In genomic region chr15:66883322-66883911, GRCh38 we compare ENCODE assay signal across 8 cellular contexts.
DNase-seq lines count a peak whose midpoint lies in the region; ATAC-seq, FAIRE-seq and TF ChIP-seq lines count a peak whose summit lies in the region.

No MANE protein-coding gene starts in this region.

- peak; percentile 34 to 61 for TF ChIP-seq RAD21 in A549 (conservative IDR thresholded peaks at IDR 0.05 in 1 of 2, IDR thresholded peaks at IDR 0.05 in 1 of 2)

- no peaks in the 10 kb centered on the region for H3K4me1 Mint-ChIP-seq in stimulated activated effector memory CD8-positive, alpha-beta T cell treated with anti-CD3 and anti-CD28 coated beads, Interleukin-12 subunit alpha, Interleukin-12 subunit beta, amount 100 ng/mL, for 72 hours
- H3K4me1 Mint-ChIP-seq in activated T-helper 17 cell treated with anti-CD3 and anti-CD28 coated beads, Interleukin-2, amount 50 U/mL, for 72 hours = peaks cover 4% of the 10 kb centered on the region

- H3K4me1 ChIP-seq in A549 = peaks cover 55% of the 10 kb centered on the region
- H3K4me1 ChIP-seq in testis = peaks cover 16% of the 10 kb centered on the region

- under 1% methylated on average over 10 of the region's 10 CpGs for WGBS in A549 (ENCODE audit: missing lambda C conversion rate)
- WGBS in testis, 2 donors = 27 to 46% methylated on average over 8 to 10 of the region's 10 CpGs

- peak; percentile 100 for FAIRE-seq in A549 (lab: Jason Lieb, UNC)

- DNase-seq in A549 (ENCODE audit: low read depth in 1 of 2, low spot score in 1 of 2) (peak; percentile 96 to 99), LNCaP clone FGC (ENCODE audit: low read depth) (peak; percentile 47), choroid plexus epithelial cell (ENCODE audit: low read depth) (peak; percentile 99), left colon (peak; percentile 43 to 65), testis (peak; percentile 83), cerebellar nuclear complex (lab: John Stamatoyannopoulos, UW) (no peak)
- no peak for DNase-seq in stimulated activated effector memory CD8-positive, alpha-beta T cell treated with anti-CD3 and anti-CD28 coated beads, Interleukin-12 subunit alpha, Interleukin-12 subunit beta, amount 100 ng/mL, for 72 hours (ENCODE audit: low spot score in 2 of 2)

- H3K27me3 Mint-ChIP-seq in activated T-helper 17 cell treated with anti-CD3 and anti-CD28 coated beads, Interleukin-2, amount 50 U/mL, for 72 hours = peaks cover 12% of the 10 kb centered on the region

- peak; percentile 83 to 95; a peak in 4 of 5 replicates for TF ChIP-seq EP300 in A549 (IDR thresholded peaks at IDR 0.05)

- H3K27me3 ChIP-seq in testis = no peaks in the 10 kb centered on the region

- no peak overlapping the region for H3K4me3 Mint-ChIP-seq in stimulated activated effector memory CD8-positive, alpha-beta T cell treated with anti-CD3 and anti-CD28 coated beads, Interleukin-12 subunit alpha, Interleukin-12 subunit beta, amount 100 ng/mL, for 72 hours
- H3K4me3 Mint-ChIP-seq in activated T-helper 17 cell treated with anti-CD3 and anti-CD28 coated beads, Interleukin-2, amount 50 U/mL, for 72 hours = no peak overlapping the region

- CTCF ChIA-PET in A549 (lab: Yijun Ruan, JAX) = interaction anchor here (0.7 to 6.0 kb wide), 10 partner anchors 13 to 242 kb away, joined by 3 to 67 read pairs (median 11); no protein-coding TSS in a partner anchor

- POLR2A ChIA-PET in A549 (lab: Yijun Ruan, JAX) = interaction anchor here (0.9 to 1.3 kb wide), 8 partner anchors 10 to 182 kb away, joined by 3 to 11 read pairs (median 3); partner anchors contain the start of gene SMAD6

- intact Hi-C loops in left colon (cut with DNase I, micrococcal nuclease) = no loop called here
- intact Hi-C loops in testis (cut with DNase I; ENCODE audit: low total_unique reads) = no loop called here

- H3K36me3 Mint-ChIP-seq in stimulated activated effector memory CD8-positive, alpha-beta T cell treated with anti-CD3 and anti-CD28 coated beads, Interleukin-12 subunit alpha, Interleukin-12 subunit beta, amount 100 ng/mL, for 72 hours = no peaks in the 10 kb centered on the region
- H3K36me3 Mint-ChIP-seq in activated T-helper 17 cell treated with anti-CD3 and anti-CD28 coated beads, Interleukin-2, amount 50 U/mL, for 72 hours (ENCODE audit: low read depth) = no peaks in the 10 kb centered on the region

- H3K4me2 ChIP-seq in A549 = peak overlapping the region; percentile 67

- no peak overlapping the region for H3K4me3 ChIP-seq in A549
- no peak overlapping the region for H3K4me3 ChIP-seq in LNCaP clone FGC (ENCODE audit: low read depth, low read length)
- no peak overlapping the region for H3K4me3 ChIP-seq in choroid plexus epithelial cell (ENCODE audit: low read depth, low read length)
- H3K4me3 ChIP-seq in testis = no peak overlapping the region

- H3K9me3 ChIP-seq in A549 (peaks cover 4% of the 10 kb centered on the region; the same call in 1 of the 3 replicates), testis (no peaks in the 10 kb centered on the region)

- no peaks in the 10 kb centered on the region for H3K36me3 ChIP-seq in testis (ENCODE audit: low read depth, missing control alignments)

- no peak for TF ChIP-seq CTCF in A549 (IDR thresholded peaks at IDR 0.05)
- TF ChIP-seq CTCF in LNCaP clone FGC (IDR thresholded peaks at IDR 0.05; ENCODE audit: control insufficient read depth, extremely low read depth, insufficient read depth) = no peak
- peak; percentile 1 for TF ChIP-seq CTCF in choroid plexus epithelial cell (conservative IDR thresholded peaks at IDR 0.05; ENCODE audit: low read depth, low read length)
- no peak for TF ChIP-seq CTCF in testis (IDR thresholded peaks at IDR 0.05)

- peak; percentile 87 to 91 for ATAC-seq in A549
- ATAC-seq in left colon = peak; percentile 21
- no peak for ATAC-seq in stimulated activated effector memory CD8-positive, alpha-beta T cell treated with anti-CD3 and anti-CD28 coated beads, Interleukin-12 subunit alpha, Interleukin-12 subunit beta, amount 100 ng/mL, for 72 hours
- no peak for ATAC-seq in activated T-helper 17 cell treated with anti-CD3 and anti-CD28 coated beads, Interleukin-2, amount 50 U/mL, for 72 hours (replicated peaks)

- H3K27ac Mint-ChIP-seq in stimulated activated effector memory CD8-positive, alpha-beta T cell treated with anti-CD3 and anti-CD28 coated beads, Interleukin-12 subunit alpha, Interleukin-12 subunit beta, amount 100 ng/mL, for 72 hours = no peak overlapping the region
- no peak overlapping the region for H3K27ac Mint-ChIP-seq in activated T-helper 17 cell treated with anti-CD3 and anti-CD28 coated beads, Interleukin-2, amount 50 U/mL, for 72 hours

- H3K27ac ChIP-seq in A549 (peak overlapping the region; percentile 75 to 89), testis (peak overlapping the region in 1 of 2 donors; percentile 68)

- TF ChIP-seq POLR2A in A549 (IDR thresholded peaks at IDR 0.05; ENCODE audit: low read length) (no peak), testis (IDR thresholded peaks at IDR 0.05) (no peak)

- no peaks in the 10 kb centered on the region for H3K9me3 Mint-ChIP-seq in stimulated activated effector memory CD8-positive, alpha-beta T cell treated with anti-CD3 and anti-CD28 coated beads, Interleukin-12 subunit alpha, Interleukin-12 subunit beta, amount 100 ng/mL, for 72 hours
- no peaks in the 10 kb centered on the region for H3K9me3 Mint-ChIP-seq in activated T-helper 17 cell treated with anti-CD3 and anti-CD28 coated beads, Interleukin-2, amount 50 U/mL, for 72 hours

TF ChIP-seq in A549, 52 proteins besides CTCF, POLR2A, EP300 and RAD21 (continues in another document):
- TF ChIP-seq FOXS1 (CRISPR knock-in tag; IDR thresholded peaks at IDR 0.05) = no peak
- TF ChIP-seq FOSL2 (IDR thresholded peaks at IDR 0.05) = peak; percentile 89
- TF ChIP-seq FOSL2 (CRISPR knock-in tag; IDR thresholded peaks at IDR 0.05) = peak; percentile 94
- peak; percentile 83 for TF ChIP-seq PBX3 (IDR thresholded peaks at IDR 0.05)
- TF ChIP-seq MAFK (IDR thresholded peaks at IDR 0.05; ENCODE audit: partially characterized antibody) = peak; percentile 99
- no peak for TF ChIP-seq RFX5 (IDR thresholded peaks at IDR 0.05)
- peak; percentile 99 for TF ChIP-seq GATA3 (IDR thresholded peaks at IDR 0.05; ENCODE audit: borderline replicate concordance)
- peak; percentile 58 for TF ChIP-seq SMC3 (IDR thresholded peaks at IDR 0.05)
- TF ChIP-seq CHD2 (IDR thresholded peaks at IDR 0.05; ENCODE audit: low read length, partially characterized antibody) = no peak
- no peak for TF ChIP-seq ZSCAN20 (CRISPR knock-in tag; IDR thresholded peaks at IDR 0.05)
- TF ChIP-seq RARB (CRISPR knock-in tag; IDR thresholded peaks at IDR 0.05) = no peak
- no peak for TF ChIP-seq MYC (IDR thresholded peaks at IDR 0.05; ENCODE audit: borderline replicate concordance, low read length)
- TF ChIP-seq ELK1 (IDR thresholded peaks at IDR 0.05; ENCODE audit: low read depth, low read length) = no peak
- TF ChIP-seq CBX8 (IDR thresholded peaks at IDR 0.05) = no peak
- TF ChIP-seq E2F6 (IDR thresholded peaks at IDR 0.05; ENCODE audit: borderline replicate concordance, low read depth) = peak; percentile 43; the same call in 1 of the 2 replicates
- TF ChIP-seq BHLHE40 (IDR thresholded peaks at IDR 0.05; ENCODE audit: low read depth, low read length) = no peak
- TF ChIP-seq NPAS2 (CRISPR knock-in tag; IDR thresholded peaks at IDR 0.05; ENCODE audit: borderline replicate concordance) = no peak
- no peak for TF ChIP-seq HMGXB4 (CRISPR knock-in tag; IDR thresholded peaks at IDR 0.05; ENCODE audit: borderline replicate concordance)
- TF ChIP-seq HEYL (CRISPR knock-in tag; IDR thresholded peaks at IDR 0.05) = no peak
- no peak for TF ChIP-seq TFCP2L1 (CRISPR knock-in tag; IDR thresholded peaks at IDR 0.05)

Comparison
In these comparisons a context has a peak if more than half of its experiments do, and no peak if none do; other contexts are left out.
1. ATAC-seq: peak in A549 (2 of 2) and left colon (single experiment); none in stimulated activated effector memory CD8-positive, alpha-beta T cell treated with anti-CD3 and anti-CD28 coated beads, Interleukin-12 subunit alpha, Interleukin-12 subunit beta, amount 100 ng/mL, for 72 hours (single experiment) and activated T-helper 17 cell treated with anti-CD3 and anti-CD28 coated beads, Interleukin-2, amount 50 U/mL, for 72 hours (single experiment).
2. DNase-seq: peak in A549 (2 of 2), LNCaP clone FGC (single experiment), choroid plexus epithelial cell (single experiment), left colon (2 of 2) and testis (single experiment); none in stimulated activated effector memory CD8-positive, alpha-beta T cell treated with anti-CD3 and anti-CD28 coated beads, Interleukin-12 subunit alpha, Interleukin-12 subunit beta, amount 100 ng/mL, for 72 hours (0 of 2) and cerebellar nuclear complex (0 of 2).